1 cellular context compared by ENCODE assay signal in the genomic region with DNA sequence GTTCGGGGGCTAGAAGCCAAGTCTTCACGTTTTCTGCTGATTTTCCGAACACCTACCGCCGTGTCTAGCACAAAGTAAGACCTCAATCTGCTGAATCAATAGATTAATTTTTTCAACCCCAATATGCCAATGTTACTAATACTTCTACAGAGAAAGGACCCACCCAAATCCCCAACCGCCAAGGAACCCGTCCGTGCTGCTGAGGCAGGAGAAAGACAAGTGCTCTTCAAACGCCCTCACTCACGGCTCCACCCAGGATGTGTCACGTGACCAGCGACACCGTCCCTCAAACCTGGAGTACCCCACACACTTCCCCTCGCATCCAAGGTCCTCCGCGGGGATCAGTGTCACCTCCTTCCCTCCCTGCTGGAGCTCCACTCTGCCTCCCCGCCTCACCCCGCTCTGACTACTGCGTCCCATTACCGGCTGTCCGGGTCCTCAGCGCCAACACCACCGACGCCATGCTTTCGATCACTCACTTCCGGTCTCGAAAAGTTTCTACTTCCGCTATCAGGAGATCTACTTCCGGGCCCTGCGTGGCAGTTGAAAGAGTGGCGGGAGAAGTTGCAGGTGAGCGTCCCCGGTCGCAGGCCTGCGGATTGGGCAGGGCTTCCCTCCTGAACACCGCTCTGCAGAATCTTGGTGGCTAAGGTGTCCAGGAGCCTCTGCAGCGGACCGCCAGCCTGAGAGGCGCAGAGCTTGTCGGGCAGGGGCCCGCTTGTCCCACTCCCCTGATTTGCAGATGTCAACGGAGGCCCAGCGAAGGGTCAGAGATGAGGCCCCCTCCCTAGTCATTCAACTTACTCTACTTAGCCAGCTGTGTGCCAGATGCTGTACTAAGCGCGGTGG.
A peak's percentile ranks its signal among the peaks of the same experiment; 100 is the strongest.
TF ChIP-seq lines count a peak whose summit lies in the region.

Gene EME1 (plus strand): TSS at position 522 of the 849 bp plus-strand sequence. CDS start 1,980 bp downstream, outside the sequence.
Gene MRPL27 (minus strand): TSS at position 477 of the 849 bp plus-strand sequence. CDS start 14 bp downstream, at position 463.

TF ChIP-seq in K562, 482 proteins besides CTCF, POLR2A, EP300 and RAD21 (continued from another document and continues in another):
- TF ChIP-seq, protein P1, sequence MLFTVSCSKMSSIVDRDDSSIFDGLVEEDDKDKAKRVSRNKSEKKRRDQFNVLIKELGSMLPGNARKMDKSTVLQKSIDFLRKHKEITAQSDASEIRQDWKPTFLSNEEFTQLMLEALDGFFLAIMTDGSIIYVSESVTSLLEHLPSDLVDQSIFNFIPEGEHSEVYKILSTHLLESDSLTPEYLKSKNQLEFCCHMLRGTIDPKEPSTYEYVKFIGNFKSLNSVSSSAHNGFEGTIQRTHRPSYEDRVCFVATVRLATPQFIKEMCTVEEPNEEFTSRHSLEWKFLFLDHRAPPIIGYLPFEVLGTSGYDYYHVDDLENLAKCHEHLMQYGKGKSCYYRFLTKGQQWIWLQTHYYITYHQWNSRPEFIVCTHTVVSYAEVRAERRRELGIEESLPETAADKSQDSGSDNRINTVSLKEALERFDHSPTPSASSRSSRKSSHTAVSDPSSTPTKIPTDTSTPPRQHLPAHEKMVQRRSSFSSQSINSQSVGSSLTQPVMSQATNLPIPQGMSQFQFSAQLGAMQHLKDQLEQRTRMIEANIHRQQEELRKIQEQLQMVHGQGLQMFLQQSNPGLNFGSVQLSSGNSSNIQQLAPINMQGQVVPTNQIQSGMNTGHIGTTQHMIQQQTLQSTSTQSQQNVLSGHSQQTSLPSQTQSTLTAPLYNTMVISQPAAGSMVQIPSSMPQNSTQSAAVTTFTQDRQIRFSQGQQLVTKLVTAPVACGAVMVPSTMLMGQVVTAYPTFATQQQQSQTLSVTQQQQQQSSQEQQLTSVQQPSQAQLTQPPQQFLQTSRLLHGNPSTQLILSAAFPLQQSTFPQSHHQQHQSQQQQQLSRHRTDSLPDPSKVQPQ (CRISPR knock-in tag; IDR thresholded peaks at IDR 0.05; ENCODE audit: borderline replicate concordance): no peak
- TF ChIP-seq ZNF224 (CRISPR knock-in tag; IDR thresholded peaks at IDR 0.05): 0 out of 2 replicates have a peak, but pooled peaks have one; percentile 36
- no peak for TF ChIP-seq ZKSCAN3 (CRISPR knock-in tag; IDR thresholded peaks at IDR 0.05)
- peak; percentile 67 for TF ChIP-seq NUFIP1 (IDR thresholded peaks at IDR 0.05; ENCODE audit: partially characterized antibody)
- peak; percentile 87; the same call in 1 of the 2 replicates for TF ChIP-seq MITF (IDR thresholded peaks at IDR 0.05)
- TF ChIP-seq BRD4 (IDR thresholded peaks at IDR 0.05): peak; percentile 91; the same call in 1 of the 2 replicates
- TF ChIP-seq ZNF512 (tag; IDR thresholded peaks at IDR 0.05): no peak
- no peak for TF ChIP-seq HSF4 (CRISPR knock-in tag; IDR thresholded peaks at IDR 0.05; ENCODE audit: borderline replicate concordance)
- no peak for TF ChIP-seq MLX (CRISPR knock-in tag; conservative IDR thresholded peaks at IDR 0.05)
- TF ChIP-seq GTF2F1 (IDR thresholded peaks at IDR 0.05; ENCODE audit: low read depth, low read length): 0 out of 2 replicates have a peak, but pooled peaks have one; percentile 25
- TF ChIP-seq, protein P2, sequence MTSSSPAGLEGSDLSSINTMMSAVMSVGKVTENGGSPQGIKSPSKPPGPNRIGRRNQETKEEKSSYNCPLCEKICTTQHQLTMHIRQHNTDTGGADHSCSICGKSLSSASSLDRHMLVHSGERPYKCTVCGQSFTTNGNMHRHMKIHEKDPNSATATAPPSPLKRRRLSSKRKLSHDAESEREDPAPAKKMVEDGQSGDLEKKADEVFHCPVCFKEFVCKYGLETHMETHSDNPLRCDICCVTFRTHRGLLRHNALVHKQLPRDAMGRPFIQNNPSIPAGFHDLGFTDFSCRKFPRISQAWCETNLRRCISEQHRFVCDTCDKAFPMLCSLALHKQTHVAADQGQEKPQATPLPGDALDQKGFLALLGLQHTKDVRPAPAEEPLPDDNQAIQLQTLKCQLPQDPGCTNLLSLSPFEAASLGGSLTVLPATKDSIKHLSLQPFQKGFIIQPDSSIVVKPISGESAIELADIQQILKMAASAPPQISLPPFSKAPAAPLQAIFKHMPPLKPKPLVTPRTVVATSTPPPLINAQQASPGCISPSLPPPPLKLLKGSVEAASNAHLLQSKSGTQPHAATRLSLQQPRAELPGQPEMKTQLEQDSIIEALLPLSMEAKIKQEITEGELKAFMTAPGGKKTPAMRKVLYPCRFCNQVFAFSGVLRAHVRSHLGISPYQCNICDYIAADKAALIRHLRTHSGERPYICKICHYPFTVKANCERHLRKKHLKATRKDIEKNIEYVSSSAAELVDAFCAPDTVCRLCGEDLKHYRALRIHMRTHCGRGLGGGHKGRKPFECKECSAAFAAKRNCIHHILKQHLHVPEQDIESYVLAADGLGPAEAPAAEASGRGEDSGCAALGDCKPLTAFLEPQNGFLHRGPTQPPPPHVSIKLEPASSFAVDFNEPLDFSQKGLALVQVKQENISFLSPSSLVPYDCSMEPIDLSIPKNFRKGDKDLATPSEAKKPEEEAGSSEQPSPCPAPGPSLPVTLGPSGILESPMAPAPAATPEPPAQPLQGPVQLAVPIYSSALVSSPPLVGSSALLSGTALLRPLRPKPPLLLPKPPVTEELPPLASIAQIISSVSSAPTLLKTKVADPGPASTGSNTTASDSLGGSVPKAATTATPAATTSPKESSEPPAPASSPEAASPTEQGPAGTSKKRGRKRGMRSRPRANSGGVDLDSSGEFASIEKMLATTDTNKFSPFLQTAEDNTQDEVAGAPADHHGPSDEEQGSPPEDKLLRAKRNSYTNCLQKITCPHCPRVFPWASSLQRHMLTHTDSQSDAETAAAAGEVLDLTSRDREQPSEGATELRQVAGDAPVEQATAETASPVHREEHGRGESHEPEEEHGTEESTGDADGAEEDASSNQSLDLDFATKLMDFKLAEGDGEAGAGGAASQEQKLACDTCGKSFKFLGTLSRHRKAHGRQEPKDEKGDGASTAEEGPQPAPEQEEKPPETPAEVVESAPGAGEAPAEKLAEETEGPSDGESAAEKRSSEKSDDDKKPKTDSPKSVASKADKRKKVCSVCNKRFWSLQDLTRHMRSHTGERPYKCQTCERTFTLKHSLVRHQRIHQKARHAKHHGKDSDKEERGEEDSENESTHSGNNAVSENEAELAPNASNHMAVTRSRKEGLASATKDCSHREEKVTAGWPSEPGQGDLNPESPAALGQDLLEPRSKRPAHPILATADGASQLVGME (CRISPR knock-in tag; IDR thresholded peaks at IDR 0.05): peak; percentile 54; the same call in 1 of the 2 replicates
- TF ChIP-seq HDAC6 (IDR thresholded peaks at IDR 0.05; ENCODE audit: low read depth, low read length): no peak
- 0 out of 2 replicates have a peak, but pooled peaks have one; percentile 31 for TF ChIP-seq ZNF75A (CRISPR knock-in tag; IDR thresholded peaks at IDR 0.05)
- TF ChIP-seq HDAC3 (IDR thresholded peaks at IDR 0.05; ENCODE audit: borderline replicate concordance, partially characterized antibody): peak; percentile 30
- peak in 1 of 2 experiments; percentile 93; a peak in 2 of 4 replicates for TF ChIP-seq KDM4B (IDR thresholded peaks at IDR 0.05; ENCODE audit: borderline replicate concordance in 2 of 2, low read depth in 1 of 2)
- peak; percentile 47 to 62; a peak in 2 of 4 replicates for TF ChIP-seq TEAD1 (CRISPR knock-in tag; IDR thresholded peaks at IDR 0.05)
- no peak for TF ChIP-seq ZNF282 (CRISPR knock-in tag; IDR thresholded peaks at IDR 0.05)
- 0 out of 2 replicates have a peak, but pooled peaks have one; percentile 26 for TF ChIP-seq SMAD3 (CRISPR knock-in tag; conservative IDR thresholded peaks at IDR 0.05)
- no peak for TF ChIP-seq JUNB (CRISPR knock-in tag; conservative IDR thresholded peaks at IDR 0.05)
- peak; percentile 95 for TF ChIP-seq BHLHE40 (IDR thresholded peaks at IDR 0.05; ENCODE audit: low read length)
- TF ChIP-seq, protein P3, sequence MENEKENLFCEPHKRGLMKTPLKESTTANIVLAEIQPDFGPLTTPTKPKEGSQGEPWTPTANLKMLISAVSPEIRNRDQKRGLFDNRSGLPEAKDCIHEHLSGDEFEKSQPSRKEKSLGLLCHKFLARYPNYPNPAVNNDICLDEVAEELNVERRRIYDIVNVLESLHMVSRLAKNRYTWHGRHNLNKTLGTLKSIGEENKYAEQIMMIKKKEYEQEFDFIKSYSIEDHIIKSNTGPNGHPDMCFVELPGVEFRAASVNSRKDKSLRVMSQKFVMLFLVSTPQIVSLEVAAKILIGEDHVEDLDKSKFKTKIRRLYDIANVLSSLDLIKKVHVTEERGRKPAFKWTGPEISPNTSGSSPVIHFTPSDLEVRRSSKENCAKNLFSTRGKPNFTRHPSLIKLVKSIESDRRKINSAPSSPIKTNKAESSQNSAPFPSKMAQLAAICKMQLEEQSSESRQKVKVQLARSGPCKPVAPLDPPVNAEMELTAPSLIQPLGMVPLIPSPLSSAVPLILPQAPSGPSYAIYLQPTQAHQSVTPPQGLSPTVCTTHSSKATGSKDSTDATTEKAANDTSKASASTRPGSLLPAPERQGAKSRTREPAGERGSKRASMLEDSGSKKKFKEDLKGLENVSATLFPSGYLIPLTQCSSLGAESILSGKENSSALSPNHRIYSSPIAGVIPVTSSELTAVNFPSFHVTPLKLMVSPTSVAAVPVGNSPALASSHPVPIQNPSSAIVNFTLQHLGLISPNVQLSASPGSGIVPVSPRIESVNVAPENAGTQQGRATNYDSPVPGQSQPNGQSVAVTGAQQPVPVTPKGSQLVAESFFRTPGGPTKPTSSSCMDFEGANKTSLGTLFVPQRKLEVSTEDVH (IDR thresholded peaks at IDR 0.05; ENCODE audit: low read depth, partially characterized antibody): peak; percentile 99
- 0 out of 2 replicates have a peak, but pooled peaks have one; percentile 45 for TF ChIP-seq TRIM28 (IDR thresholded peaks at IDR 0.05)
- TF ChIP-seq PBX2 (CRISPR knock-in tag; IDR thresholded peaks at IDR 0.05; ENCODE audit: low read depth): no peak
- TF ChIP-seq PBX2 (tag; conservative IDR thresholded peaks at IDR 0.05; ENCODE audit: low read depth): peak; percentile 40; the same call in 1 of the 2 replicates
- peak; percentile 62 for TF ChIP-seq SMAD1 (IDR thresholded peaks at IDR 0.05; ENCODE audit: low read depth, low read length, partially characterized antibody)
- TF ChIP-seq, protein P4, sequence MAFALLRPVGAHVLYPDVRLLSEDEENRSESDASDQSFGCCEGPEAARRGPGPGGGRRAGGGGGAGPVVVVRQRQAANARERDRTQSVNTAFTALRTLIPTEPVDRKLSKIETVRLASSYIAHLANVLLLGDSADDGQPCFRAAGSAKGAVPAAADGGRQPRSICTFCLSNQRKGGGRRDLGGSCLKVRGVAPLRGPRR (CRISPR knock-in tag; IDR thresholded peaks at IDR 0.05): no peak; the same call in 1 of the 2 replicates
- TF ChIP-seq EHMT2 (IDR thresholded peaks at IDR 0.05): peak; percentile 86
- no peak; the same call in 1 of the 2 replicates for TF ChIP-seq ZBTB9 (CRISPR knock-in tag; IDR thresholded peaks at IDR 0.05)
- peak; percentile 60; the same call in 1 of the 2 replicates for TF ChIP-seq ZNF431 (CRISPR knock-in tag; IDR thresholded peaks at IDR 0.05)
